In the genomic region with DNA sequence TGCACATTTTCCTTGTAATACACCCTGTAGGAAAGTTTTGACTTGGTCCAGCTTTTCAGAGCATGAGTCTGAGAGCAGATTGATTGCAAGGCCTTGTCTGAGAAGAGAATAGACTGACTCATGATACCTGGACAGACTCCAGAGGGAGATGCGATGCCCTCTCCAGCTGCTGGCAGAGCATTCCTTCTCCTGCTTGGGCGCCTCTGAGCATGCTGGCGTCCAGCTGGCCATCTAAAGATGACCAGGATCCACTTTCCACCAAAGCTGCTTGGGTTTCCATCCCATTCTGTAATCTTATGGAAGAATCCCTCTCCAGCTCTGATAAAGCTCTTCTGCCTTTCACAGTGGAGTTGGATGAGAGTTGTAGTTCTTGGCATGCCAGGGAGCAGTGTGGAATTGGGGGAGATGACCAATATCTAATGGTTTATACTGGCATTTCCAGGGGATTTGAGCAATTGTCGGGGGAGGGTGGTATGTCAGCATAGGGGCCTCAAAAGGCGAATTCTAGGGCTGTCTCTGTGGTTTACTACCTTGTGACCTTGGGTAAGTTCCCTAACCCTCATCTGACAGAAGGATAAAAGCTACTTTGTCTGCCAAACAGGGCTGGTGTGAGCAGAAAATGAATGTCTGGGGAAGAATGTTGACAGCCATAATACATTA, we compare ENCODE assay signal across 8 cellular contexts. TPM values are rescaled to one million over a fixed set of nuclear protein-coding genes. Genes with fewer than 3 reads are reported as not detected.
DNase-seq lines count a peak whose midpoint lies in the region; FAIRE-seq and TF ChIP-seq lines count a peak whose summit lies in the region.

No MANE protein-coding gene starts in this region.

- H3K9me3 ChIP-seq in OCI-LY7 (ENCODE audit: low read length) (no peaks in the 10 kb centered on the region), H1 (ENCODE audit: insufficient read depth in 2 of 2, low read depth in 1 of 2, low read length in 1 of 2) (no peaks in the 10 kb centered on the region)

- no peak overlapping the region for H4K8ac ChIP-seq in H1 (ENCODE audit: extremely low read depth, insufficient read depth, low read length)

- TF ChIP-seq POLR2A in H1 (IDR thresholded peaks at IDR 0.05; ENCODE audit: control extremely low read depth in 1 of 2, low read depth in 2 of 2, low read length in 2 of 2) = no peak

- H3K36me3 ChIP-seq in OCI-LY7 (ENCODE audit: insufficient read depth, low read length) (peaks cover 38% of the 10 kb centered on the region), H1 (ENCODE audit: control insufficient read depth in 2 of 4, insufficient read depth in 4 of 4, low read length in 3 of 4) (no peaks in the 10 kb centered on the region)

- H3K27me3 ChIP-seq in H1 (replicated peaks in 1 of 4; ENCODE audit: control insufficient read depth in 3 of 4, extremely low read depth in 1 of 4, insufficient read depth in 3 of 4, low read length in 3 of 4) = no peaks in the 10 kb centered on the region

- H3K79me2 ChIP-seq in OCI-LY7 (ENCODE audit: insufficient read depth, low read depth, low read length) (peaks cover 96% of the 10 kb centered on the region), H1 (ENCODE audit: control insufficient read depth in 1 of 2, insufficient read depth in 2 of 2, low read length in 2 of 2) (peaks cover 9 to 91% of the 10 kb centered on the region in 2 experiments)

- H3K23me2 ChIP-seq in H1 (ENCODE audit: low read depth, low read length) = no peaks in the 10 kb centered on the region

- H2BK15ac ChIP-seq in H1 (ENCODE audit: low read length) = no peak overlapping the region

- no peak overlapping the region for H3K18ac ChIP-seq in H1 (ENCODE audit: extremely low read depth, low read length)

- H3K4me1 ChIP-seq in OCI-LY7 (ENCODE audit: insufficient read depth, low read length, poor library complexity, severe bottlenecking) (peaks cover 32% of the 10 kb centered on the region), H1 (replicated peaks in 1 of 4; ENCODE audit: control insufficient read depth in 3 of 4, insufficient read depth in 4 of 4, low read length in 3 of 4) (peaks cover 8 to 22% (median 13%) of the 10 kb centered on the region in 4 experiments)

- H3K36me3 Mint-ChIP-seq in nephron (ENCODE audit: low read depth) = peaks cover 16% of the 10 kb centered on the region

- no peaks in the 10 kb centered on the region for H3K9me3 Mint-ChIP-seq in nephron

- intact Hi-C loops in OCI-LY7 (cut with micrococcal nuclease; ENCODE audit: unreplicated experiment) = no loop called here

- H4K5ac ChIP-seq in H1 (ENCODE audit: insufficient read length, low read depth, low read length) = no peak overlapping the region

- H3K27me3 Mint-ChIP-seq in nephron (ENCODE audit: low read depth) = no peaks in the 10 kb centered on the region

- no peak overlapping the region for H2BK120ac ChIP-seq in H1 (replicated peaks; ENCODE audit: low read depth, low read length)

- TF ChIP-seq RAD21 in H1 (IDR thresholded peaks at IDR 0.05 in 1 of 2, conservative IDR thresholded peaks at IDR 0.05 in 1 of 2; ENCODE audit: low read depth in 2 of 2, low read length in 2 of 2) = no peak

- no peak overlapping the region for H3K4ac ChIP-seq in H1 (replicated peaks; ENCODE audit: insufficient read length, low read depth, low read length)

- no peak overlapping the region for H3K27ac ChIP-seq in OCI-LY7 (ENCODE audit: low read depth, low read length, poor library complexity, severe bottlenecking)
- H3K27ac ChIP-seq in H1 (ENCODE audit: low read depth, low read length) = no peak overlapping the region

- CTCF ChIA-PET in OCI-LY7 (lab: Charles Lee; ENCODE audit: unreplicated experiment) (no interaction called here), H1 (lab: Charles Lee; ENCODE audit: partially characterized antibody) (interaction anchor here (0.7 to 1.2 kb wide), 2 partner anchors 24 to 43 kb away, joined by 3 read pairs; no protein-coding TSS in a partner anchor)

- H2AFZ ChIP-seq in OCI-LY7 (ENCODE audit: low read length) = no peak overlapping the region
- no peak overlapping the region for H2AFZ ChIP-seq in H1 (ENCODE audit: low read length)

- no peak overlapping the region for H2AK5ac ChIP-seq in H1 (ENCODE audit: low read depth, low read length)

- no peak overlapping the region for H2BK20ac ChIP-seq in H1 (ENCODE audit: low read length)

- H3K14ac ChIP-seq in H1 (ENCODE audit: insufficient read length) = no peak overlapping the region

- TF ChIP-seq CTCF in OCI-LY7 (conservative IDR thresholded peaks at IDR 0.05; ENCODE audit: low read length) (no peak), H1 (IDR thresholded peaks at IDR 0.05; ENCODE audit: control extremely low read depth in 1 of 3, insufficient read depth in 1 of 3, low read depth in 1 of 3, low read length in 3 of 3) (no peak), nephron (IDR thresholded peaks at IDR 0.05; ENCODE audit: unreplicated experiment in 3 of 3) (no peak)

- H3K27ac Mint-ChIP-seq in nephron = peak overlapping the region; percentile 40 to 82 (median 72)

- POLR2A ChIA-PET in OCI-LY7 (lab: Charles Lee) = no interaction called here
- POLR2A ChIA-PET in H1 (lab: Charles Lee; ENCODE audit: partially characterized antibody) = interaction anchor here (0.7 to 4.1 kb wide), 7 partner anchors 10 to 127 kb away, joined by 3 to 13 read pairs (median 4); a partner anchor contains a TSS

- H3K9ac ChIP-seq in H1 (replicated peaks in 1 of 4; ENCODE audit: extremely low read depth in 1 of 4, low read depth in 3 of 4, low read length in 3 of 4) = no peak overlapping the region

- no peak overlapping the region for H4K91ac ChIP-seq in H1 (replicated peaks; ENCODE audit: insufficient read length, low read length)

- H2BK5ac ChIP-seq in H1 (ENCODE audit: low read depth, low read length) = 0 out of 2 replicates have a peak overlapping the region, but pooled peaks have one; percentile 31

- peaks cover 34% of the 10 kb centered on the region; the same call in 1 of the 2 replicates for H4K20me1 ChIP-seq in OCI-LY7 (ENCODE audit: insufficient read depth, low read length)
- peaks cover 35 to 41% of the 10 kb centered on the region in 2 experiments for H4K20me1 ChIP-seq in H1 (replicated peaks in 1 of 2; ENCODE audit: control insufficient read depth in 1 of 2, insufficient read depth in 2 of 2, low read length in 2 of 2)

- no peak for FAIRE-seq in H1 (lab: Jason Lieb, UNC)

- H2BK12ac ChIP-seq in H1 (ENCODE audit: low read depth, low read length) = no peak overlapping the region

- TF ChIP-seq EP300 in H1 (IDR thresholded peaks at IDR 0.05; ENCODE audit: borderline replicate concordance in 1 of 2, low read depth in 2 of 2, low read length in 2 of 2) = no peak

- peaks cover 24% of the 10 kb centered on the region for H3K79me1 ChIP-seq in H1 (ENCODE audit: low read depth, low read length)

- no TSS peak for BruUV-seq in OCI-LY7 (replicated peaks; lab: Mats Ljungman, UMichigan)

- peaks cover 57% of the 10 kb centered on the region for H3K4me1 Mint-ChIP-seq in nephron

- 0 out of 2 replicates have a peak overlapping the region, but pooled peaks have one; percentile 28 for H3K4me2 ChIP-seq in OCI-LY7 (ENCODE audit: low read length)
- no peak overlapping the region; a peak in 1 of 4 replicates for H3K4me2 ChIP-seq in H1 (ENCODE audit: insufficient read depth in 1 of 2, low read depth in 2 of 2, low read length in 2 of 2)

- no peaks in the 10 kb centered on the region for H3K9me2 ChIP-seq in OCI-LY7 (ENCODE audit: insufficient read depth, low read length)

- WGBS in H1 (ENCODE audit: extremely low coverage in 1 of 2, insufficient coverage in 1 of 2, insufficient read length in 1 of 2, insufficient replicate concordance in 2 of 2, low coverage in 1 of 2, low lambda C conversion rate in 2 of 2, missing lambda C conversion rate in 1 of 2), 2 experiments = 93% methylated on average over 5 of the region's 5 CpGs; no CpG with 5 or more reads in 1 of the 2 experiments

- DNase-seq in EL (peak; percentile 82), OCI-LY7 (ENCODE audit: low spot score) (no peak), H1 (ENCODE audit: low read depth in 1 of 2, low spot score in 2 of 2) (no peak), NAMALWA (ENCODE audit: low spot score) (no peak), NCI-H187 treated with DMSO at 0.1 percent for 48 hours (lab: John Stamatoyannopoulos, UW) (no peak), COLO829 (ENCODE audit: low spot score) (no peak), NCI-H2227 treated with DMSO at 0.1 percent for 48 hours (lab: John Stamatoyannopoulos, UW) (no peak)

- H3K4me3 Mint-ChIP-seq in nephron = peak overlapping the region in 1 of 3 experiments; percentile 42

- H3K23ac ChIP-seq in H1 (ENCODE audit: insufficient read length) = no peak overlapping the region

- H3K56ac ChIP-seq in H1 (replicated peaks; ENCODE audit: insufficient read length, low read depth, low read length) = no peak overlapping the region

- H3K4me3 ChIP-seq in OCI-LY7 (ENCODE audit: low read depth, low read length, poor library complexity, severe bottlenecking) (no peak overlapping the region), H1 (ENCODE audit: extremely low read depth in 1 of 4, insufficient read depth in 2 of 4, low read depth in 3 of 4, low read length in 4 of 4) (no peak overlapping the region)

RNA-seq across cellular contexts. Expression of a gene that starts 19.5 kb away (rescaled TPM):
- total RNA-seq in OCI-LY7 (2014; rRNA removed; shearing (Covaris generic)) = 50.3 and 57.2 TPM in 2 replicates
- total RNA-seq in OCI-LY7 (2022) = 96.0 and 98.9 TPM in 2 replicates
- total RNA-seq in H1 (2021; fragmentation: NEBNext Ultra II Directional; extraction: Animal tissue kit (Norgen Biotek cat#: 25700)) = 108 and 116 TPM in 2 replicates
- polyA plus RNA-seq in H1 (2011; rRNA removed) = 97.8 and 108 TPM in 2 replicates
- 84.8 TPM for polyA plus RNA-seq in H1 (2011; cell fraction: cytosol; rRNA removed)
- 75.4 TPM for polyA plus RNA-seq in H1 (2011; cell fraction: nucleus; rRNA removed)
- 68.4 to 77.5 TPM (median 74.2 TPM) in 4 replicates for polyA plus RNA-seq in H1 (2012, experiment 1 of 2)
- polyA plus RNA-seq in H1 (2012, experiment 2 of 2) = 101 TPM
- polyA plus RNA-seq in H1 (2013, experiment 1 of 2) = 78.2 TPM
- polyA plus RNA-seq in H1 (2013, experiment 2 of 2) = 77.6 TPM
- 41.9 and 47.3 TPM in 2 replicates for polyA minus RNA-seq in H1 (2011; rRNA and poly(A)+ RNA removed)
- polyA minus RNA-seq in H1 (2011; cell fraction: cytosol; rRNA and poly(A)+ RNA removed) = 52.3 TPM
- 27.3 TPM for polyA minus RNA-seq in H1 (2011; cell fraction: nucleus; rRNA and poly(A)+ RNA removed)

RNA-seq across cellular contexts. Expression of a gene that starts 34.3 kb away (rescaled TPM):
- 18.1 and 22.9 TPM in 2 replicates for total RNA-seq in OCI-LY7 (2014; rRNA removed; shearing (Covaris generic))
- total RNA-seq in OCI-LY7 (2022) = 18.4 and 20.0 TPM in 2 replicates
- total RNA-seq in H1 (2021; fragmentation: NEBNext Ultra II Directional; extraction: Animal tissue kit (Norgen Biotek cat#: 25700)) = 17.0 and 17.4 TPM in 2 replicates
- 14.4 and 15.1 TPM in 2 replicates for polyA plus RNA-seq in H1 (2011; rRNA removed)
- polyA plus RNA-seq in H1 (2011; cell fraction: cytosol; rRNA removed) = 15.9 TPM
- polyA plus RNA-seq in H1 (2011; cell fraction: nucleus; rRNA removed) = 23.2 TPM
- 11.7 to 12.5 TPM (median 12.0 TPM) in 4 replicates for polyA plus RNA-seq in H1 (2012, experiment 1 of 2)
- polyA plus RNA-seq in H1 (2012, experiment 2 of 2) = 8.8 TPM
- polyA plus RNA-seq in H1 (2013, experiment 1 of 2) = 7.8 TPM
- polyA plus RNA-seq in H1 (2013, experiment 2 of 2) = 7.5 TPM
- 27.0 and 31.9 TPM in 2 replicates for polyA minus RNA-seq in H1 (2011; rRNA and poly(A)+ RNA removed)
- polyA minus RNA-seq in H1 (2011; cell fraction: cytosol; rRNA and poly(A)+ RNA removed) = 12.0 TPM
- polyA minus RNA-seq in H1 (2011; cell fraction: nucleus; rRNA and poly(A)+ RNA removed) = 22.8 TPM

RNA-seq across cellular contexts. Expression of a gene that starts 50.6 kb away (rescaled TPM):
- not detected in 2 replicates for total RNA-seq in OCI-LY7 (2014; rRNA removed; shearing (Covaris generic))
- total RNA-seq in OCI-LY7 (2022) = 0.33 and 0.40 TPM in 2 replicates
- total RNA-seq in H1 (2021; fragmentation: NEBNext Ultra II Directional; extraction: Animal tissue kit (Norgen Biotek cat#: 25700)) = not detected in 2 replicates
- 0.25 TPM in 1 of 2 replicates, not detected in the other for polyA plus RNA-seq in H1 (2011; rRNA removed)
- 0.05 TPM for polyA plus RNA-seq in H1 (2011; cell fraction: cytosol; rRNA removed)
- polyA plus RNA-seq in H1 (2011; cell fraction: nucleus; rRNA removed) = 0.17 TPM
- polyA plus RNA-seq in H1 (2012, experiment 1 of 2) = not detected in 4 replicates
- not detected for polyA plus RNA-seq in H1 (2012, experiment 2 of 2)
- polyA plus RNA-seq in H1 (2013, experiment 1 of 2) = not detected
- polyA plus RNA-seq in H1 (2013, experiment 2 of 2) = 0.04 TPM
- polyA minus RNA-seq in H1 (2011; rRNA and poly(A)+ RNA removed) = 0.12 TPM in 1 of 2 replicates, not detected in the other
- polyA minus RNA-seq in H1 (2011; cell fraction: cytosol; rRNA and poly(A)+ RNA removed) = not detected
- not detected for polyA minus RNA-seq in H1 (2011; cell fraction: nucleus; rRNA and poly(A)+ RNA removed)

RNA-seq across cellular contexts. Expression of a gene that starts 53.9 kb away (rescaled TPM):
- 59.0 and 69.2 TPM in 2 replicates for total RNA-seq in OCI-LY7 (2014; rRNA removed; shearing (Covaris generic))
- 47.2 and 51.8 TPM in 2 replicates for total RNA-seq in OCI-LY7 (2022)
- total RNA-seq in H1 (2021; fragmentation: NEBNext Ultra II Directional; extraction: Animal tissue kit (Norgen Biotek cat#: 25700)) = 24.4 and 26.6 TPM in 2 replicates
- polyA plus RNA-seq in H1 (2011; rRNA removed) = 29.1 and 29.7 TPM in 2 replicates
- 33.2 TPM for polyA plus RNA-seq in H1 (2011; cell fraction: cytosol; rRNA removed)
- 24.2 TPM for polyA plus RNA-seq in H1 (2011; cell fraction: nucleus; rRNA removed)
- 25.3 to 28.0 TPM (median 27.1 TPM) in 4 replicates for polyA plus RNA-seq in H1 (2012, experiment 1 of 2)
- 29.1 TPM for polyA plus RNA-seq in H1 (2012, experiment 2 of 2)
- polyA plus RNA-seq in H1 (2013, experiment 1 of 2) = 18.8 TPM
- 20.2 TPM for polyA plus RNA-seq in H1 (2013, experiment 2 of 2)
- 24.7 and 32.0 TPM in 2 replicates for polyA minus RNA-seq in H1 (2011; rRNA and poly(A)+ RNA removed)
- 15.7 TPM for polyA minus RNA-seq in H1 (2011; cell fraction: cytosol; rRNA and poly(A)+ RNA removed)
- polyA minus RNA-seq in H1 (2011; cell fraction: nucleus; rRNA and poly(A)+ RNA removed) = 23.8 TPM
